9 cellular contexts compared by ENCODE assay signal in genomic region chr9:76996700-76997099, GRCh38. TPM values are rescaled to one million over a fixed set of nuclear protein-coding genes. Genes with fewer than 3 reads are reported as not detected.
DNase-seq lines count a peak whose midpoint lies in the region; ATAC-seq lines count a peak whose summit lies in the region.
"Had no signal": no experiment of that assay in that cellular context is flagged by ENCODE, and none has a peak within 500 bp of the region (broad histone marks: within the 10 kb centered on the region; RNA-seq: fewer than 3 reads in every experiment).

No MANE protein-coding gene starts in this region.

- no peaks in the 10 kb centered on the region for H3K36me3 Mint-ChIP-seq in stimulated activated effector memory CD8-positive, alpha-beta T cell treated with anti-CD3 and anti-CD28 coated beads, Interleukin-12 subunit alpha, Interleukin-12 subunit beta, amount 100 ng/mL, for 72 hours
- no peaks in the 10 kb centered on the region for H3K36me3 Mint-ChIP-seq in T-helper 2 cell treated with Interferon-gamma antibody and Interleukin-4, amounts not matched to agents 5 μg/mL and 100 μg/mL, for 36 hours (ENCODE audit: low read depth)

- H3K27me3 Mint-ChIP-seq in T-helper 2 cell treated with Interferon-gamma antibody and Interleukin-4, amounts not matched to agents 5 μg/mL and 100 μg/mL, for 36 hours (ENCODE audit: low read depth) = no peaks in the 10 kb centered on the region

- ATAC-seq in Right ventricle myocardium inferior (peak; percentile 91), HG03095 (IDR thresholded peaks at IDR 0.05; ENCODE audit: unreplicated experiment) (no peak)
- ATAC-seq in stimulated activated effector memory CD8-positive, alpha-beta T cell treated with anti-CD3 and anti-CD28 coated beads, Interleukin-12 subunit alpha, Interleukin-12 subunit beta, amount 100 ng/mL, for 72 hours = peak; percentile 32

- H3K4me3 Mint-ChIP-seq in stimulated activated effector memory CD8-positive, alpha-beta T cell treated with anti-CD3 and anti-CD28 coated beads, Interleukin-12 subunit alpha, Interleukin-12 subunit beta, amount 100 ng/mL, for 72 hours = no peak overlapping the region
- H3K4me3 Mint-ChIP-seq in T-helper 2 cell treated with Interferon-gamma antibody and Interleukin-4, amounts not matched to agents 5 μg/mL and 100 μg/mL, for 36 hours = no peak overlapping the region

- H3K4me1 Mint-ChIP-seq in stimulated activated effector memory CD8-positive, alpha-beta T cell treated with anti-CD3 and anti-CD28 coated beads, Interleukin-12 subunit alpha, Interleukin-12 subunit beta, amount 100 ng/mL, for 72 hours = no peaks in the 10 kb centered on the region
- no peaks in the 10 kb centered on the region for H3K4me1 Mint-ChIP-seq in T-helper 2 cell treated with Interferon-gamma antibody and Interleukin-4, amounts not matched to agents 5 μg/mL and 100 μg/mL, for 36 hours (ENCODE audit: low read depth)

- no peak overlapping the region for H3K27ac Mint-ChIP-seq in stimulated activated effector memory CD8-positive, alpha-beta T cell treated with anti-CD3 and anti-CD28 coated beads, Interleukin-12 subunit alpha, Interleukin-12 subunit beta, amount 100 ng/mL, for 72 hours
- H3K27ac Mint-ChIP-seq in T-helper 2 cell treated with Interferon-gamma antibody and Interleukin-4, amounts not matched to agents 5 μg/mL and 100 μg/mL, for 36 hours = no peak overlapping the region

- intact Hi-C loops in Right ventricle myocardium inferior (cut with DNase I) (loop anchor here (5.0 kb wide), 1 partner anchor 184 kb away; no protein-coding TSS in a partner anchor), cardiac septum (cut with DNase I) (loop anchor here (2.0 kb wide), 1 partner anchor 186 kb away; no protein-coding TSS in a partner anchor), head of caudate nucleus (cut with DNase I) (no loop called here)

- H3K9me3 Mint-ChIP-seq in stimulated activated effector memory CD8-positive, alpha-beta T cell treated with anti-CD3 and anti-CD28 coated beads, Interleukin-12 subunit alpha, Interleukin-12 subunit beta, amount 100 ng/mL, for 72 hours = peaks cover 4% of the 10 kb centered on the region
- no peaks in the 10 kb centered on the region for H3K9me3 Mint-ChIP-seq in T-helper 2 cell treated with Interferon-gamma antibody and Interleukin-4, amounts not matched to agents 5 μg/mL and 100 μg/mL, for 36 hours

- DNase-seq in Right ventricle myocardium inferior (ENCODE audit: missing footprints) = no peak
- DNase-seq in cardiac septum (ENCODE audit: low spot score) = no peak
- peak; percentile 30 to 41 for DNase-seq in SHP77 (lab: John Stamatoyannopoulos, UW)
- peak in 40 of 42 donors; percentile 21 to 84 (median 52) for DNase-seq in head of caudate nucleus
- no peak for DNase-seq in stimulated activated effector memory CD8-positive, alpha-beta T cell treated with anti-CD3 and anti-CD28 coated beads, Interleukin-12 subunit alpha, Interleukin-12 subunit beta, amount 100 ng/mL, for 72 hours (ENCODE audit: low spot score in 2 of 2)
- DNase-seq in SKM-1 (lab: John Stamatoyannopoulos, UW; ENCODE audit: unreplicated experiment) = no peak
- DNase-seq in T-helper 2 cell treated with Interferon-gamma antibody and Interleukin-4, amounts not matched to agents 5 μg/mL and 100 μg/mL, for 36 hours (ENCODE audit: low spot score) = no peak

RNA-seq across cellular contexts. Expression of gene FOXB2, which starts 22.8 kb away (rescaled TPM):
- total RNA-seq in Right ventricle myocardium inferior = not detected
- 0.19 TPM for total RNA-seq in cardiac septum
- total RNA-seq: activated CD8-positive, alpha-beta memory T cell treated with anti-CD3 and anti-CD28 coated beads for 36 hours had no signal

Comparison
In these comparisons a context has a peak if more than half of its experiments do, and no peak if none do; other contexts are left out.
1. DNase-seq: peak in SHP77 (2 of 2) and head of caudate nucleus (40 of 42); none in Right ventricle myocardium inferior (single experiment), cardiac septum (single experiment), stimulated activated effector memory CD8-positive, alpha-beta T cell treated with anti-CD3 and anti-CD28 coated beads, Interleukin-12 subunit alpha, Interleukin-12 subunit beta, amount 100 ng/mL, for 72 hours (0 of 2), SKM-1 (single experiment) and T-helper 2 cell treated with Interferon-gamma antibody and Interleukin-4, amounts not matched to agents 5 μg/mL and 100 μg/mL, for 36 hours (single experiment).